ENCODE assay signal across 19 cellular contexts in the genomic region with DNA sequence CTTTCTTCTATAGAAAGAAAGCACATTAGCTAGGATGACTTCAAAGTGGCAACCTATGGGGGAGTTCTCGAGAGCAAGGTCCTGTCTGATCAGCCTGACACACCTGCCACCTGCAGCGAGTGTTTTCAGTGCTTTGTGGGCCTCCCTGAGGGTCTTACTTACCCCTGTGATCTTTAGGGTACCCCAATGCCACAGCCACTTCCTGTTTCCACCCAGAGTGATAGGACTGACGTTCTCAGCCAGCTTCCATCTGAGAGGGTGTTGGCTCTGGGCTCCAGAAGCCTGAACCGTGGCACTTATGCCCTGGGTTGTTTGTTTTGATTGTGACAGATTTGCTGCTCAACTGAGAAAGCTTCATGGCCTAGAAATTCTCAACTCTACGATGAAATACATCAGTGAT. TPM values are rescaled to one million over a fixed set of nuclear protein-coding genes. Genes with fewer than 3 reads are reported as not detected.
"Had no signal": no experiment of that assay in that cellular context is flagged by ENCODE, and none has a peak within 500 bp of the region (broad histone marks: within the 10 kb centered on the region; RNA-seq: fewer than 3 reads in every experiment).

No MANE protein-coding gene starts in this region.

- H3K36me3 ChIP-seq: neutrophil had no signal

- H3K9me3 Mint-ChIP-seq: activated CD4-positive, alpha-beta memory T cell treated with anti-CD3 and anti-CD28 coated beads for 36 hours; activated T-helper 1 cell treated with anti-CD3 and anti-CD28 coated beads, Interleukin-12 subunit alpha, Interleukin-12 subunit beta, Interleukin-2, Interleukin-4 antibody, amounts not matched to agents 30 ng/mL and 10 ng/mL and 1 ng/mL, durations not matched to agents 14 hours and 24 hours and 36 hours; endodermal cell had no signal

- H3K27ac ChIP-seq: neutrophil, tibial nerve, vagina had no signal

- H3K4me1 ChIP-seq: tibial nerve, vagina had no signal

- H3K27me3 Mint-ChIP-seq: activated CD4-positive, alpha-beta memory T cell treated with anti-CD3 and anti-CD28 coated beads for 36 hours had no signal

- H3K4me3 ChIP-seq: tibial nerve, vagina had no signal

- H3K27me3 ChIP-seq: tibial nerve, vagina had no signal

- H3K9me3 ChIP-seq: neutrophil, tibial nerve, vagina had no signal

- H3K27ac Mint-ChIP-seq: activated CD4-positive, alpha-beta memory T cell treated with anti-CD3 and anti-CD28 coated beads for 36 hours; activated T-helper 1 cell treated with anti-CD3 and anti-CD28 coated beads, Interleukin-12 subunit alpha, Interleukin-12 subunit beta, Interleukin-2, Interleukin-4 antibody, amounts not matched to agents 30 ng/mL and 10 ng/mL and 1 ng/mL, durations not matched to agents 14 hours and 24 hours and 36 hours; endodermal cell had no signal

- DNase-seq: activated CD4-positive, alpha-beta memory T cell treated with anti-CD3 and anti-CD28 coated beads for 36 hours; activated CD4-positive, CD25-positive, alpha-beta regulatory T cell treated with anti-CD3 and anti-CD28 coated beads, Interleukin-2, amount 50 U/mL, for 72 hours; activated CD8-positive, alpha-beta memory T cell treated with anti-CD3 and anti-CD28 coated beads, Interleukin-2, amount 50 U/mL, for 4 hours; activated naive CD4-positive, alpha-beta T cell treated with Interleukin-2 at 50 U/mL for 16 hours; anterior cingulate cortex; dermis blood vessel endothelial cell; endodermal cell; hypothalamus; kidney glomerular epithelial cell; retina; stimulated activated CD4-positive, alpha-beta T cell treated with anti-CD3 and anti-CD28 coated beads, Interleukin-4, amount 100 ng/mL, for 1 hour; stimulated activated CD8-positive, alpha-beta memory T cell treated with anti-CD3 and anti-CD28 coated beads, Interleukin-4, amount 100 ng/mL, for 48 hours; T-helper 9 cell had no signal

- H3K4me3 Mint-ChIP-seq: activated CD4-positive, alpha-beta memory T cell treated with anti-CD3 and anti-CD28 coated beads for 36 hours; activated T-helper 1 cell treated with anti-CD3 and anti-CD28 coated beads, Interleukin-12 subunit alpha, Interleukin-12 subunit beta, Interleukin-2, Interleukin-4 antibody, amounts not matched to agents 30 ng/mL and 10 ng/mL and 1 ng/mL, durations not matched to agents 14 hours and 24 hours and 36 hours; endodermal cell had no signal

RNA-seq across cellular contexts. Expression of a gene that starts 21.7 kb away (rescaled TPM):
- total RNA-seq: activated T-helper 1 cell treated with anti-CD3 and anti-CD28 coated beads, Interleukin-12 subunit alpha, Interleukin-12 subunit beta, Interleukin-2, Interleukin-4 antibody, amounts not matched to agents 30 ng/mL and 10 ng/mL and 1 ng/mL, durations not matched to agents 14 hours and 24 hours and 36 hours; cerebellum; dermis blood vessel endothelial cell; endodermal cell; myocyte had no signal
